22 cellular contexts compared by ENCODE assay signal in genomic region chr17:62164712-62165377, GRCh38.
DNase-seq lines count a peak whose midpoint lies in the region; ATAC-seq and TF ChIP-seq lines count a peak whose summit lies in the region.
"Had no signal": no experiment of that assay in that cellular context is flagged by ENCODE, and none has a peak within 500 bp of the region (broad histone marks: within the 10 kb centered on the region; RNA-seq: fewer than 3 reads in every experiment).

No MANE protein-coding gene starts in this region.

- in situ Hi-C loops in GM13976 (cut with MboI; ENCODE audit: low sequenced_read_pairs, unreplicated experiment), result no loop called here

- H3K4ac ChIP-seq in trophoblast cell (ENCODE audit: low read depth, low read length), result no peak overlapping the region

- H4K91ac ChIP-seq in trophoblast cell (ENCODE audit: low read depth, low read length), result peak overlapping the region; percentile 35

- H4K8ac ChIP-seq in trophoblast cell (ENCODE audit: low read depth, low read length), result no peak overlapping the region

- H4K20me1 ChIP-seq in DND-41 (ENCODE audit: insufficient read depth, low read length), result no peaks in the 10 kb centered on the region

- H2BK5ac ChIP-seq in trophoblast cell (ENCODE audit: low read depth, low read length, poor library complexity), result no peak overlapping the region

- peak; percentile 70 for ATAC-seq in DND-41 (ENCODE audit: insufficient read depth, low read depth)
- ATAC-seq in HG02840 (IDR thresholded peaks at IDR 0.05; ENCODE audit: low FRiP score, unreplicated experiment), result no peak
- ATAC-seq in HG02571 (IDR thresholded peaks at IDR 0.05; ENCODE audit: unreplicated experiment), result no peak
- ATAC-seq: stimulated activated memory B cell treated with anti-CD40 and anti-IgM and Interleukin-4, amounts not matched to agents 10 μg/mL and 1 μg/mL and 100 μg/mL, for 72 hours had no signal

- H3K79me1 ChIP-seq in trophoblast cell (ENCODE audit: low read length), result peaks cover 5% of the 10 kb centered on the region

- H4K12ac ChIP-seq in trophoblast cell (ENCODE audit: low read depth, low read length), result no peak overlapping the region

- H3K4me3 ChIP-seq in DND-41 (ENCODE audit: low read depth in 1 of 2, low read length in 2 of 2), result no peak overlapping the region
- H3K4me3 ChIP-seq in Peyer's patch, result no peak overlapping the region
- H3K4me3 ChIP-seq in duodenal mucosa (ENCODE audit: low read depth in 1 of 2, low read length in 2 of 2), result peak overlapping the region in 1 of 2 donors; percentile 16
- H3K4me3 ChIP-seq in trophoblast cell (ENCODE audit: low read depth, low read length), result no peak overlapping the region
- H3K4me3 ChIP-seq: ascending aorta, right atrium auricular region, suprapubic skin, vagina had no signal

- H3K36me3 ChIP-seq in DND-41 (ENCODE audit: insufficient read depth, low read length) (no peaks in the 10 kb centered on the region), Peyer's patch (no peaks in the 10 kb centered on the region), duodenal mucosa (ENCODE audit: control insufficient read depth in 1 of 2, insufficient read depth in 2 of 2, low read length in 2 of 2) (no peaks in the 10 kb centered on the region), trophoblast cell (ENCODE audit: control insufficient read depth in 1 of 2, insufficient read depth in 2 of 2, low read length in 2 of 2) (no peaks in the 10 kb centered on the region)
- H3K36me3 ChIP-seq: ascending aorta, right atrium auricular region, suprapubic skin, vagina, WERI-Rb-1 had no signal

- H2BK12ac ChIP-seq in trophoblast cell (ENCODE audit: low read length), result no peak overlapping the region

- no peak overlapping the region for H3K23ac ChIP-seq in trophoblast cell (ENCODE audit: low read length)

- H3K79me2 ChIP-seq in DND-41 (ENCODE audit: insufficient read depth, low read length) (no peaks in the 10 kb centered on the region), trophoblast cell (ENCODE audit: control insufficient read depth, insufficient read depth, low read length, poor library complexity) (no peaks in the 10 kb centered on the region)
- H3K79me2 ChIP-seq: parathyroid adenoma had no signal

- H3K18ac ChIP-seq in trophoblast cell (ENCODE audit: low read length), result no peak overlapping the region

- H3K9ac ChIP-seq in DND-41 (ENCODE audit: low read depth, low read length), result no peak overlapping the region
- H3K9ac ChIP-seq in duodenal mucosa (ENCODE audit: low read depth in 1 of 2, low read length in 2 of 2), result no peak overlapping the region
- H3K9ac ChIP-seq in trophoblast cell (ENCODE audit: low read length), result no peak overlapping the region
- H3K9ac ChIP-seq: parathyroid adenoma had no signal

- H3K27me3 ChIP-seq in DND-41 (ENCODE audit: insufficient read depth, low read length, poor library complexity), result peaks cover 2% of the 10 kb centered on the region
- H3K27me3 ChIP-seq in Peyer's patch, result no peaks in the 10 kb centered on the region
- no peaks in the 10 kb centered on the region for H3K27me3 ChIP-seq in duodenal mucosa (ENCODE audit: control insufficient read depth in 1 of 2, insufficient read depth in 2 of 2, low read length in 2 of 2)
- no peaks in the 10 kb centered on the region for H3K27me3 ChIP-seq in trophoblast cell (ENCODE audit: insufficient read depth, low read length)
- H3K27me3 ChIP-seq: ascending aorta, right atrium auricular region, suprapubic skin, vagina had no signal

- H3K27ac ChIP-seq in DND-41 (ENCODE audit: low read length) (no peak overlapping the region), Peyer's patch (peak overlapping the region in 3 of 4 donors; percentile 67 to 87 (median 86)), duodenal mucosa (ENCODE audit: low read depth, low read length) (peak overlapping the region; percentile 66), trophoblast cell (ENCODE audit: low read depth, low read length) (no peak overlapping the region)
- H3K27ac ChIP-seq: ascending aorta, parathyroid adenoma, right atrium auricular region, suprapubic skin, vagina, WERI-Rb-1 had no signal

- H2BK120ac ChIP-seq in trophoblast cell (ENCODE audit: insufficient read depth, low read length, poor library complexity), result no peak overlapping the region

- DNase-seq in DND-41, result no peak
- no peak for DNase-seq in Peyer's patch
- DNase-seq in trophoblast cell, result peak in 1 of 2 donors; percentile 24
- DNase-seq in nucleus accumbens (lab: John Stamatoyannopoulos, UW), result no peak
- DNase-seq in GM13976 (ENCODE audit: low spot score), result no peak
- DNase-seq: activated CD4-positive, alpha-beta T cell treated with anti-CD3 and anti-CD28 coated beads, Interleukin-2, amount 10 ng/mL, durations not matched to agents 24 days and 14 days; activated T-cell treated with anti-CD3 and anti-CD28 coated beads, Interleukin-2, amount 50 U/mL, for 72 hours; DMS 273 treated with DMSO at 0.1 percent for 48 hours; NCI-H1092; NCI-H187 treated with DMSO at 0.1 percent for 48 hours; NCI-H526 treated with DMSO at 0.1 percent for 48 hours; stimulated activated CD4-positive, alpha-beta T cell treated with anti-CD3 and anti-CD28 coated beads, Interleukin-4, amount 100 ng/mL, for 1 hour; WERI-Rb-1 had no signal

- H3K9me3 ChIP-seq in DND-41 (ENCODE audit: insufficient read depth, low read length, severe bottlenecking), result no peaks in the 10 kb centered on the region
- H3K9me3 ChIP-seq in Peyer's patch, result no peaks in the 10 kb centered on the region
- no peaks in the 10 kb centered on the region for H3K9me3 ChIP-seq in duodenal mucosa (ENCODE audit: control insufficient read depth in 1 of 2, low read length in 2 of 2)
- H3K9me3 ChIP-seq in trophoblast cell (ENCODE audit: insufficient read depth, low read depth, low read length), result peaks cover 2% of the 10 kb centered on the region
- H3K9me3 ChIP-seq: ascending aorta, right atrium auricular region, suprapubic skin, vagina had no signal

- TF ChIP-seq CTCF in DND-41 (IDR thresholded peaks at IDR 0.05; ENCODE audit: borderline replicate concordance, extremely low read depth, low read length, poor library complexity, severe bottlenecking) (no peak), Peyer's patch (IDR thresholded peaks at IDR 0.05) (no peak), GM13976 (IDR thresholded peaks at IDR 0.05; ENCODE audit: borderline replicate concordance, control extremely low read depth, extremely low read depth, insufficient read depth, missing control alignments) (no peak)

- H3K4me1 ChIP-seq in DND-41 (ENCODE audit: insufficient read depth, low read length) (peaks cover 6% of the 10 kb centered on the region; the same call in 1 of the 2 replicates), Peyer's patch (peaks cover 0 to 18% (median 2%) of the 10 kb centered on the region in 4 donors), duodenal mucosa (ENCODE audit: control insufficient read depth in 1 of 2, insufficient read depth in 2 of 2, low read length in 2 of 2) (peaks cover 17 to 26% of the 10 kb centered on the region in 2 donors), trophoblast cell (ENCODE audit: control insufficient read depth in 1 of 2, insufficient read depth in 2 of 2, low read length in 2 of 2) (peaks cover 0 to 5% of the 10 kb centered on the region in 2 experiments)
- H3K4me1 ChIP-seq: ascending aorta, right atrium auricular region, suprapubic skin, vagina had no signal

- H2AFZ ChIP-seq in DND-41 (ENCODE audit: low read depth, low read length) (no peak overlapping the region), trophoblast cell (ENCODE audit: insufficient read depth, low read length, poor library complexity) (no peak overlapping the region)
- H2AFZ ChIP-seq: parathyroid adenoma had no signal

- WGBS in trophoblast cell (ENCODE audit: extremely low coverage, insufficient coverage, insufficient read length), result no CpG with 5 or more reads among the region's 3 CpGs

- TF ChIP-seq POLR2A in Peyer's patch (IDR thresholded peaks at IDR 0.05), result no peak

- H3K14ac ChIP-seq in trophoblast cell (ENCODE audit: low read length), result no peak overlapping the region

- no peak overlapping the region for H2AK5ac ChIP-seq in trophoblast cell (ENCODE audit: low read length)

- H3K4me2 ChIP-seq in DND-41 (ENCODE audit: insufficient read depth, low read length) (no peak overlapping the region), trophoblast cell (ENCODE audit: low read length) (no peak overlapping the region)

Comparison
In these comparisons a context has a peak if more than half of its experiments do, and no peak if none do; other contexts are left out.
1. H3K27ac ChIP-seq: peak in Peyer's patch (3 of 4) and duodenal mucosa (single experiment); none in DND-41 (single experiment) and trophoblast cell (single experiment).